Comparison of ENCODE assay signal across 28 cellular contexts in genomic region chr2:216839626-216840132, GRCh38. TPM values are rescaled to one million over a fixed set of nuclear protein-coding genes. Genes with fewer than 3 reads are reported as not detected.
"Had no signal": no experiment of that assay in that cellular context is flagged by ENCODE, and none has a peak within 500 bp of the region (broad histone marks: within the 10 kb centered on the region; RNA-seq: fewer than 3 reads in every experiment).

No MANE protein-coding gene starts in this region.

- H3K27me3 ChIP-seq: breast epithelium, esophagus muscularis mucosa, gastrocnemius medialis, pancreas, thyroid gland had no signal

- H3K4me3 Mint-ChIP-seq: activated B cell treated with CpG ODN at 0.5 μM for 24 hours; activated CD4-positive, alpha-beta T cell treated with anti-CD3 and anti-CD28 coated beads for 36 hours; activated naive CD8-positive, alpha-beta T cell treated with anti-CD3 and anti-CD28 coated beads for 36 hours; activated T-cell treated with anti-CD3 and anti-CD28 coated beads, Interleukin-2, amount 50 U/mL, for 24 hours; central memory CD8-positive, alpha-beta T cell; natural killer cell treated with Interleukin-12 subunit alpha and Interleukin-12 subunit beta and Interleukin-15 and Interleukin-18, amount 100 ng/mL, for 72 hours had no signal

- H3K27me3 Mint-ChIP-seq: activated T-cell treated with anti-CD3 and anti-CD28 coated beads, Interleukin-2, amount 50 U/mL, for 24 hours had no signal

- H3K9me3 Mint-ChIP-seq: activated B cell treated with CpG ODN at 0.5 μM for 24 hours; activated naive CD8-positive, alpha-beta T cell treated with anti-CD3 and anti-CD28 coated beads for 36 hours; activated T-cell treated with anti-CD3 and anti-CD28 coated beads, Interleukin-2, amount 50 U/mL, for 24 hours; activated T-helper 2 cell treated with anti-CD3 and anti-CD28 coated beads, Interferon-gamma antibody, Interleukin-2, Interleukin-4, amounts not matched to agents 10 μg/mL and 5 μg/mL and 100 μg/mL, durations not matched to agents 14 hours and 24 hours and 36 hours; central memory CD8-positive, alpha-beta T cell; natural killer cell treated with Interleukin-12 subunit alpha and Interleukin-12 subunit beta and Interleukin-15 and Interleukin-18, amount 100 ng/mL, for 72 hours had no signal

- H3K4me1 ChIP-seq: breast epithelium, pancreas, thyroid gland had no signal

- H3K27ac Mint-ChIP-seq: activated B cell treated with CpG ODN at 0.5 μM for 24 hours; activated CD4-positive, alpha-beta T cell treated with anti-CD3 and anti-CD28 coated beads for 36 hours; activated naive CD8-positive, alpha-beta T cell treated with anti-CD3 and anti-CD28 coated beads for 36 hours; activated T-cell treated with anti-CD3 and anti-CD28 coated beads, Interleukin-2, amount 50 U/mL, for 24 hours; activated T-helper 2 cell treated with anti-CD3 and anti-CD28 coated beads, Interferon-gamma antibody, Interleukin-2, Interleukin-4, amounts not matched to agents 10 μg/mL and 5 μg/mL and 100 μg/mL, durations not matched to agents 14 hours and 24 hours and 36 hours; natural killer cell treated with Interleukin-12 subunit alpha and Interleukin-12 subunit beta and Interleukin-15 and Interleukin-18, amount 100 ng/mL, for 72 hours had no signal

- H3K27ac ChIP-seq: breast epithelium, coronary artery, esophagus muscularis mucosa, gastrocnemius medialis, pancreas, thyroid gland had no signal

- H3K4me1 Mint-ChIP-seq: activated B cell treated with CpG ODN at 0.5 μM for 24 hours; activated CD4-positive, alpha-beta T cell treated with anti-CD3 and anti-CD28 coated beads for 36 hours; activated naive CD8-positive, alpha-beta T cell treated with anti-CD3 and anti-CD28 coated beads for 36 hours; central memory CD8-positive, alpha-beta T cell had no signal

- H3K36me3 ChIP-seq: breast epithelium, esophagus muscularis mucosa, gastrocnemius medialis, pancreas, thyroid gland had no signal

- H3K9me3 ChIP-seq: breast epithelium, esophagus muscularis mucosa, gastrocnemius medialis, pancreas, thyroid gland had no signal

- H3K36me3 Mint-ChIP-seq: activated naive CD8-positive, alpha-beta T cell treated with anti-CD3 and anti-CD28 coated beads for 36 hours; natural killer cell treated with Interleukin-12 subunit alpha and Interleukin-12 subunit beta and Interleukin-15 and Interleukin-18, amount 100 ng/mL, for 72 hours had no signal

- DNase-seq: activated B cell treated with CpG ODN at 0.5 μM for 24 hours; activated CD4-positive, alpha-beta T cell treated with anti-CD3 and anti-CD28 coated beads for 36 hours; activated CD4-positive, alpha-beta T cell treated with anti-CD3 and anti-CD28 coated beads, Interleukin-2, amount 50 U/mL, for 4 hours; activated CD8-positive, alpha-beta memory T cell treated with anti-CD3 and anti-CD28 coated beads for 24 hours; activated CD8-positive, alpha-beta memory T cell treated with anti-CD3 and anti-CD28 coated beads, Interleukin-2, amount 50 U/mL, for 4 hours; activated naive CD4-positive, alpha-beta T cell treated with Interleukin-2 at 50 U/mL for 16 hours; activated naive CD8-positive, alpha-beta T cell treated with anti-CD3 and anti-CD28 coated beads for 36 hours; activated T-cell treated with anti-CD3 and anti-CD28 coated beads, Interleukin-2, amount 50 U/mL, for 24 hours; gastrocnemius medialis; head of caudate nucleus; hypothalamus; midbrain; pancreas; right cardiac atrium; stimulated activated CD4-positive, alpha-beta T cell treated with anti-CD3 and anti-CD28 coated beads, Interleukin-12 subunit alpha, Interleukin-12 subunit beta, amount 100 ng/mL, for 4 hours; stimulated activated CD4-positive, alpha-beta T cell treated with anti-CD3 and anti-CD28 coated beads, Interleukin-4, amount 100 ng/mL, for 4 hours; stimulated activated naive CD8-positive, alpha-beta T cell treated with anti-CD3 and anti-CD28 coated beads, Interleukin-15, Interleukin-2, amounts not matched to agents 100 U/mL and 50 U/mL, for 24 hours; thyroid gland had no signal

- ATAC-seq: activated CD4-positive, alpha-beta T cell treated with anti-CD3 and anti-CD28 coated beads for 36 hours; gastrocnemius medialis; natural killer cell treated with Interleukin-12 subunit alpha and Interleukin-12 subunit beta and Interleukin-15 and Interleukin-18, amount 100 ng/mL, for 72 hours; pancreas; right cardiac atrium; stimulated activated naive CD8-positive, alpha-beta T cell treated with anti-CD3 and anti-CD28 coated beads, Interleukin-15, Interleukin-2, amounts not matched to agents 100 U/mL and 50 U/mL, for 24 hours had no signal

- H3K4me3 ChIP-seq: breast epithelium, coronary artery, esophagus muscularis mucosa, gastrocnemius medialis, pancreas, thyroid gland had no signal

RNA-seq across cellular contexts. Expression of gene TNP1, which starts 20.2 kb away (rescaled TPM):
- total RNA-seq: activated B cell treated with CpG ODN at 0.5 μM for 24 hours; activated CD4-positive, alpha-beta T cell treated with anti-CD3 and anti-CD28 coated beads for 36 hours; activated naive CD8-positive, alpha-beta T cell treated with anti-CD3 and anti-CD28 coated beads for 36 hours; activated T-helper 2 cell treated with anti-CD3 and anti-CD28 coated beads, Interferon-gamma antibody, Interleukin-2, Interleukin-4, amounts not matched to agents 10 μg/mL and 5 μg/mL and 100 μg/mL, durations not matched to agents 14 hours and 24 hours and 36 hours; breast epithelium; esophagus muscularis mucosa; gastrocnemius medialis; liver; natural killer cell treated with Interleukin-12 subunit alpha and Interleukin-12 subunit beta and Interleukin-15 and Interleukin-18, amount 100 ng/mL, for 72 hours; pancreas; pulmonary artery endothelial cell; right cardiac atrium; subcutaneous adipose tissue; ureter had no signal
